ENCODE assay signal across 27 cellular contexts in genomic region chr18:56984731-56985130, GRCh38.
A peak's percentile ranks its signal among the peaks of the same experiment; 100 is the strongest.
DNase-seq lines count a peak whose midpoint lies in the region; ATAC-seq and TF ChIP-seq lines count a peak whose summit lies in the region.
"Had no signal": no experiment of that assay in that cellular context is flagged by ENCODE, and none has a peak within 500 bp of the region (broad histone marks: within the 10 kb centered on the region; RNA-seq: fewer than 3 reads in every experiment).

No MANE protein-coding gene starts in this region.

- H3K4me3 ChIP-seq in dorsolateral prefrontal cortex (peak overlapping the region in 6 of 59 donors; percentile 2 to 38 (median 9)), coronary artery (no peak overlapping the region)
- H3K4me3 ChIP-seq: gastroesophageal sphincter had no signal

- no peak for ATAC-seq in GM18873 (IDR thresholded peaks at IDR 0.05; ENCODE audit: low FRiP score, unreplicated experiment)
- ATAC-seq: gastroesophageal sphincter; Right ventricle myocardium inferior; stimulated activated memory B cell treated with anti-CD40 and anti-IgM and Interleukin-4, amounts not matched to agents 10 μg/mL and 1 μg/mL and 100 μg/mL, for 72 hours had no signal

- TF ChIP-seq CTCF in dorsolateral prefrontal cortex (IDR thresholded peaks at IDR 0.05 in 54 of 56, conservative IDR thresholded peaks at IDR 0.05 in 2 of 56; ENCODE audit: low read depth in 1 of 56, partially characterized antibody in 56 of 56) (peak in 4 of 56 donors; percentile 6 to 42 (median 26)), coronary artery (IDR thresholded peaks at IDR 0.05) (no peak)

- intact Hi-C loops in dorsolateral prefrontal cortex (cut with DNase I), result loop anchor here in 1 of 2 donors (10.0 kb wide), 1 partner anchor 60 kb away; no protein-coding TSS in a partner anchor

- H3K27me3 ChIP-seq in dorsolateral prefrontal cortex, result no peaks in the 10 kb centered on the region
- H3K27me3 ChIP-seq: gastroesophageal sphincter had no signal

- H3K27ac ChIP-seq in dorsolateral prefrontal cortex (peak overlapping the region in 40 of 59 donors; percentile 15 to 75 (median 51)), coronary artery (no peak overlapping the region)
- H3K27ac ChIP-seq: 22Rv1, gastroesophageal sphincter had no signal

- DNase-seq in DMS153 (lab: John Stamatoyannopoulos, UW) (peak; percentile 25), DMS153 treated with DMSO at 0.1 percent for 48 hours (lab: John Stamatoyannopoulos, UW; ENCODE audit: unreplicated experiment) (no peak), dorsolateral prefrontal cortex (peak in 3 of 10 donors; percentile 13 to 47 (median 41)), midbrain (lab: John Stamatoyannopoulos, UW) (peak; percentile 11), retina (peak; percentile 40), coronary artery (ENCODE audit: low spot score) (no peak), activated T-cell treated with anti-CD3 and anti-CD28 coated beads for 4 hours (no peak)
- DNase-seq: activated CD4-positive, alpha-beta memory T cell treated with anti-CD3 and anti-CD28 coated beads for 36 hours; activated CD4-positive, CD25-positive, alpha-beta regulatory T cell treated with anti-CD3 and anti-CD28 coated beads, Interleukin-2, amount 50 U/mL, for 72 hours; activated naive CD4-positive, alpha-beta T cell treated with anti-CD3 and anti-CD28 coated beads, Interleukin-2, amount 50 U/mL, for 16 hours; amniotic stem cell; Caco-2; GOT3; HFFc6; immature natural killer cell; mesenchymal stem cell; MV-4-11; NCI-H187; NCI-H2171; NCI-H510A treated with DMSO at 0.1 percent for 48 hours; T-helper 2 cell; trophoblast cell had no signal

Comparison
In these comparisons a context has a peak if more than half of its experiments do, and no peak if none do; other contexts are left out.
1. DNase-seq: peak in DMS153 (single experiment), midbrain (single experiment) and retina (single experiment); none in DMS153 treated with DMSO at 0.1 percent for 48 hours (single experiment), coronary artery (single experiment) and activated T-cell treated with anti-CD3 and anti-CD28 coated beads for 4 hours (single experiment).
2. H3K27ac ChIP-seq: peak in dorsolateral prefrontal cortex (40 of 59); none in coronary artery (0 of 2).